12 cellular contexts compared by ENCODE assay signal in the genomic region with DNA sequence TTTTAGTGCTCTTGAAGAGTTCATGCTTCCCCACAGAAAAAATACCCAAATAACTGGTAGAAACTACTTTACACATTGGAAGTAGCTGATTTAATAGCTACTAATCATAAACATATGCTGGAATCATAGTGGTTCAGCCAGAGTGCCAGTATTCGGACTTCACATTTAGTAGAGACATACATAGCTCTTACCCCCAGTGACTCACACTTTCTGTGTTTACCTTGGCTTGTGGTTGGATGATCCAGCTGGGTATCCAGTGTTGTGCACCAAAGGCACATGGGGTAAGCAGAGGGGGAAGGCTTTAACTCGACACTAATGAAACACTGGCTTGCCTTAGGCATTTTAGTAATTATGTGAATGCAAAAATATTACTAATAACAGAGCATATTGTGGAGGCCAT. TPM values are rescaled to one million over a fixed set of nuclear protein-coding genes. Genes with fewer than 3 reads are reported as not detected.
DNase-seq lines count a peak whose midpoint lies in the region; FAIRE-seq and TF ChIP-seq lines count a peak whose summit lies in the region.
"Had no signal": no experiment of that assay in that cellular context is flagged by ENCODE, and none has a peak within 500 bp of the region (broad histone marks: within the 10 kb centered on the region; RNA-seq: fewer than 3 reads in every experiment).

No MANE protein-coding gene starts in this region.

- peaks cover 26% of the 10 kb centered on the region for H3K4me1 ChIP-seq in SJSA1 (replicated peaks)
- H3K4me1 ChIP-seq in small intestine (ENCODE audit: control insufficient read depth in 2 of 2, insufficient read depth in 1 of 2, low read depth in 1 of 2, low read length in 1 of 2): no peaks in the 10 kb centered on the region
- H3K4me1 ChIP-seq in endodermal cell (ENCODE audit: control insufficient read depth, insufficient read depth, low read length): peaks cover 16% of the 10 kb centered on the region

- no peak overlapping the region for H3K4me3 Mint-ChIP-seq in endodermal cell
- H3K4me3 Mint-ChIP-seq: activated CD8-positive, alpha-beta T cell treated with anti-CD3 and anti-CD28 coated beads, Interleukin-2, amount 10 ng/mL, durations not matched to agents 7 days and 5 days had no signal

- no peak for TF ChIP-seq CTCF in endodermal cell (conservative IDR thresholded peaks at IDR 0.05)

- H3K36me3 Mint-ChIP-seq in endodermal cell (ENCODE audit: low read depth): peaks cover 40% of the 10 kb centered on the region

- peak; percentile 7 for DNase-seq in NCI-H2196 treated with DMSO at 0.1 percent for 48 hours (lab: John Stamatoyannopoulos, UW; ENCODE audit: unreplicated experiment)
- no peak for DNase-seq in NCI-H2196 (lab: John Stamatoyannopoulos, UW; ENCODE audit: unreplicated experiment)
- DNase-seq in SJSA1 (ENCODE audit: low read depth in 1 of 2, low spot score in 2 of 2): peak; percentile 72 to 75
- DNase-seq in fibroblast of peridontal ligament (ENCODE audit: extremely low read depth): peak; percentile 93
- DNase-seq in smooth muscle cell of the brain vasculature (ENCODE audit: low read depth, low spot score): peak; percentile 93
- no peak for DNase-seq in small intestine
- no peak for DNase-seq in endodermal cell
- DNase-seq in NCI-H1694 treated with DMSO at 0.1 percent for 48 hours (lab: John Stamatoyannopoulos, UW): no peak
- DNase-seq: 8988T; activated CD8-positive, alpha-beta T cell treated with anti-CD3 and anti-CD28 coated beads, Interleukin-2, amount 10 ng/mL, durations not matched to agents 7 days and 5 days; stimulated activated CD4-positive, alpha-beta T cell treated with anti-CD3 and anti-CD28 coated beads, Interleukin-4, amount 100 ng/mL, for 24 hours had no signal

- peaks cover 26% of the 10 kb centered on the region for H3K4me1 Mint-ChIP-seq in endodermal cell

- H3K4me3 ChIP-seq in SJSA1 (no peak overlapping the region), small intestine (ENCODE audit: low read depth in 1 of 2, low read length in 2 of 2) (no peak overlapping the region), endodermal cell (ENCODE audit: low read length) (no peak overlapping the region)
- H3K4me3 ChIP-seq: thoracic aorta had no signal

- H3K9me3 Mint-ChIP-seq in endodermal cell: peaks cover 16% of the 10 kb centered on the region

- no peak for FAIRE-seq in small intestine (lab: Jason Lieb, UNC)

- WGBS in small intestine, 3 donors: 59 to 71% (median 64%) methylated on average over 2 of the region's 2 CpGs
- WGBS in endodermal cell (ENCODE audit: insufficient coverage in 1 of 2, insufficient read length in 1 of 2), 2 experiments: 89 to 100% methylated on average over 1 to 2 of the region's 2 CpGs

- no peak overlapping the region for H3K9ac ChIP-seq in endodermal cell (ENCODE audit: extremely low read depth, low read length, poor library complexity, severe bottlenecking)

- no peaks in the 10 kb centered on the region for H3K27me3 Mint-ChIP-seq in endodermal cell (ENCODE audit: insufficient read depth)

- no peaks in the 10 kb centered on the region for H3K9me3 ChIP-seq in SJSA1 (replicated peaks)
- no peaks in the 10 kb centered on the region for H3K9me3 ChIP-seq in small intestine (ENCODE audit: control insufficient read depth, low read depth)
- peaks cover 27% of the 10 kb centered on the region for H3K9me3 ChIP-seq in endodermal cell (ENCODE audit: control insufficient read depth, low read length)
- H3K9me3 ChIP-seq: thoracic aorta had no signal

- H3K36me3 ChIP-seq in SJSA1 (no peaks in the 10 kb centered on the region), small intestine (ENCODE audit: control insufficient read depth in 2 of 2, insufficient read depth in 2 of 2, low read length in 2 of 2) (no peaks in the 10 kb centered on the region), endodermal cell (ENCODE audit: control insufficient read depth, insufficient read depth, low read length) (peaks cover 46% of the 10 kb centered on the region)
- H3K36me3 ChIP-seq: thoracic aorta had no signal

- no peak overlapping the region for H3K27ac Mint-ChIP-seq in endodermal cell
- H3K27ac Mint-ChIP-seq: activated CD8-positive, alpha-beta T cell treated with anti-CD3 and anti-CD28 coated beads, Interleukin-2, amount 10 ng/mL, durations not matched to agents 7 days and 5 days had no signal

- H3K27me3 ChIP-seq in SJSA1 (replicated peaks) (no peaks in the 10 kb centered on the region), small intestine (ENCODE audit: control insufficient read depth in 2 of 2, insufficient read depth in 2 of 2, low read length in 2 of 2) (no peaks in the 10 kb centered on the region), endodermal cell (ENCODE audit: control insufficient read depth, insufficient read depth, low read length, poor library complexity, severe bottlenecking) (no peaks in the 10 kb centered on the region)

- H3K27ac ChIP-seq in SJSA1 (no peak overlapping the region), small intestine (ENCODE audit: low read depth in 1 of 2, low read length in 1 of 2) (no peak overlapping the region), endodermal cell (ENCODE audit: low read depth, low read length) (no peak overlapping the region)
- H3K27ac ChIP-seq: thoracic aorta had no signal

RNA-seq across cellular contexts. Expression of gene ARHGAP28, which starts 18.1 kb away (rescaled TPM):
- 0.41 and 1.9 TPM in 2 replicates for total RNA-seq in SJSA1 (2014; rRNA removed; shearing (Covaris generic))
- polyA plus RNA-seq in small intestine: 1 to 10 TPM; 1.2 to 3.2 (median 1.6) TPM
- 100 to 1,000 TPM; 110 to 133 TPM for total RNA-seq in endodermal cell
- 41.9 TPM for polyA plus RNA-seq in endodermal cell (2013, experiment 1 of 2)
- polyA plus RNA-seq in endodermal cell (2013, experiment 2 of 2): 49.8 TPM
- total RNA-seq: activated CD8-positive, alpha-beta T cell treated with anti-CD3 and anti-CD28 coated beads, Interleukin-2, amount 10 ng/mL, durations not matched to agents 7 days and 5 days had no signal

Comparison
In these comparisons a context has a peak if more than half of its experiments do, and no peak if none do; other contexts are left out.
1. DNase-seq: peak in NCI-H2196 treated with DMSO at 0.1 percent for 48 hours (single experiment), SJSA1 (2 of 2), fibroblast of peridontal ligament (single experiment) and smooth muscle cell of the brain vasculature (single experiment); none in NCI-H2196 (single experiment), small intestine (single experiment), endodermal cell (single experiment) and NCI-H1694 treated with DMSO at 0.1 percent for 48 hours (single experiment).
2. RNA of gene ARHGAP28, which starts 18.1 kb away (total RNA-seq): 110 to 133 TPM in endodermal cell; 0.41 to 1.9 TPM in SJSA1; every median in the first group is over 10 times any median in the second.